1 cellular context compared by ENCODE assay signal in the genomic region with DNA sequence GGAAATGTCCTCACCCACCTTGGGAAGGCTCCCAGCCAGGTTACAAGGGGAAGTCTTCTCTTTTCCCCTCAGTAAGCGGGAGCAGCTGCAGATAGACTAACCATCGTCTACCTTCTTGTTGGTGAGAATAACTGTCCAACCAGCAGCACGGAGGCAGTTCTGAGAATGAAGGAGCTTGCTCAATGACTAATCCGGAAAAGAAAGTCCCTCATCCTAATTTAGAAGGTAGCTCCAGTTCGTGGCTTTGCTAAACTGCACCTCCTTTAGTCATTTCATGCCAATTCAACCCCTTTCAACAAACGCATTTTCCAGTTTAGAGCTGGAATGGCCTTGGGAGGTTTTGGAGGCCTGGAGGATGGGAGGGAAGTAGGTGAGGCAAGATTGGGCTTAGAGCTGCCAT.
TF ChIP-seq lines count a peak whose summit lies in the region.

No MANE protein-coding gene starts in this region.

TF ChIP-seq in IMR-90, 13 proteins besides CTCF, POLR2A, EP300 and RAD21:
- TF ChIP-seq RFX5 (IDR thresholded peaks at IDR 0.05; ENCODE audit: low read depth, low read length) = no peak
- no peak for TF ChIP-seq SMC3 (IDR thresholded peaks at IDR 0.05; ENCODE audit: low read depth, low read length)
- TF ChIP-seq BHLHE40 (IDR thresholded peaks at IDR 0.05; ENCODE audit: low read depth, low read length) = no peak
